ENCODE assay signal across 18 cellular contexts in the genomic region with DNA sequence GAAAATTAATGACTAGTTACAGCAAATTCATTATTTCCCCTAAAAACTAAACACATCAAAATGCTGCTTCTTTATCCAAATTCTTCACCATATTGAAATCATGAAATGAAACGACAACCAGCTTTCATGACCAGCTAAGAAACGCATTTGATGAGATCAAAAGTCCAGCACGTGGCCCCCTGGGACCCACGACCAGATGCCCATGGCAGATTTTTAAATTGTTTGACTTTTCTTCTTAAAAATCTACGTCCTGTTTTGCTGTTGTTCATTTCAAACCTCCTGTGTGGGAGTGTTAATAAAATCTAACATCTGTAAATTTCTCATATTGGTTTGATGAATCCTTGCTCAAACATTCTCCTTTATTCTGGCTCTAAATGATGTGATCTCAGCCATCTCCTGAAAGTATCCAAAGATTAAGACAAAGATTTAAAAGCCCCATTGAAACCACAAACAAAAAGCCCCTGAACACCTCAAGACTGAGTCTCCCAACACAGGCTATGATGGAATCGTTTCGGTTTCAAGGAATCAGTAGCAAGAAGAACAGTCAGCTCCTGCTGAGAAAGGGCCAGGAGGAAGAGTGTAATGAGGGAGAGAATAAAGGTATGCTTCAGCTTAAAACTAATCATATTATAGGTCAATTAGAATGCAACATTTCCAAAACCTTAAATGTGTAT.
"Had no signal": no experiment of that assay in that cellular context is flagged by ENCODE, and none has a peak within 500 bp of the region (broad histone marks: within the 10 kb centered on the region; RNA-seq: fewer than 3 reads in every experiment).

No MANE protein-coding gene starts in this region.

- H3K27ac Mint-ChIP-seq: nephron progenitor cell; stimulated activated naive B cell treated with anti-CD40 and anti-IgM and Interleukin-4, amounts not matched to agents 10 μg/mL and 1 μg/mL and 100 μg/mL, for 72 hours had no signal

- DNase-seq: effector memory CD4-positive, alpha-beta T cell; foreskin keratinocyte; hippocampal formation; kidney glomerular epithelial cell; mesendoderm; naive B cell; nephron progenitor cell; posterior cingulate gyrus; stimulated activated CD4-positive, alpha-beta T cell treated with anti-CD3 and anti-CD28 coated beads, Interleukin-2, amount 100 ng/mL, for 24 hours; stimulated activated CD4-positive, alpha-beta T cell treated with anti-CD3 and anti-CD28 coated beads, Interleukin-4, amount 100 ng/mL, for 4 hours; stimulated activated naive B cell treated with anti-CD40 and anti-IgM and Interleukin-4, amounts not matched to agents 10 μg/mL and 1 μg/mL and 100 μg/mL, for 72 hours; stimulated activated naive CD8-positive, alpha-beta T cell treated with anti-CD3 and anti-CD28 coated beads, Interleukin-15, amount 100 ng/mL, for 72 hours; testis; upper lobe of right lung had no signal

- H3K4me3 Mint-ChIP-seq: naive B cell; nephron progenitor cell; stimulated activated naive B cell treated with anti-CD40 and anti-IgM and Interleukin-4, amounts not matched to agents 10 μg/mL and 1 μg/mL and 100 μg/mL, for 72 hours; stimulated activated naive CD8-positive, alpha-beta T cell treated with anti-CD3 and anti-CD28 coated beads, Interleukin-15, amount 100 ng/mL, for 72 hours had no signal

- H3K27me3 Mint-ChIP-seq: naive B cell; stimulated activated naive B cell treated with anti-CD40 and anti-IgM and Interleukin-4, amounts not matched to agents 10 μg/mL and 1 μg/mL and 100 μg/mL, for 72 hours; stimulated activated naive CD8-positive, alpha-beta T cell treated with anti-CD3 and anti-CD28 coated beads, Interleukin-15, amount 100 ng/mL, for 72 hours had no signal

- H3K4me3 ChIP-seq: esophagus muscularis mucosa, testis, tibial nerve, upper lobe of right lung had no signal

- H3K9me3 Mint-ChIP-seq: naive B cell; nephron progenitor cell; stimulated activated naive B cell treated with anti-CD40 and anti-IgM and Interleukin-4, amounts not matched to agents 10 μg/mL and 1 μg/mL and 100 μg/mL, for 72 hours; stimulated activated naive CD8-positive, alpha-beta T cell treated with anti-CD3 and anti-CD28 coated beads, Interleukin-15, amount 100 ng/mL, for 72 hours had no signal

- ATAC-seq: foreskin keratinocyte; sciatic nerve; stimulated activated naive B cell treated with anti-CD40 and anti-IgM and Interleukin-4, amounts not matched to agents 10 μg/mL and 1 μg/mL and 100 μg/mL, for 72 hours; stimulated activated naive CD8-positive, alpha-beta T cell treated with anti-CD3 and anti-CD28 coated beads, Interleukin-15, amount 100 ng/mL, for 72 hours; upper lobe of right lung had no signal

- FAIRE-seq: islet of Langerhans had no signal
